ENCODE assay signal across 9 cellular contexts in genomic region chr1:218377143-218377660, GRCh38. TPM values are rescaled to one million over a fixed set of nuclear protein-coding genes. Genes with fewer than 3 reads are reported as not detected.
DNase-seq lines count a peak whose midpoint lies in the region; ATAC-seq, FAIRE-seq and TF ChIP-seq lines count a peak whose summit lies in the region.
"Had no signal": no experiment of that assay in that cellular context is flagged by ENCODE, and none has a peak within 500 bp of the region (broad histone marks: within the 10 kb centered on the region; RNA-seq: fewer than 3 reads in every experiment).

No MANE protein-coding gene starts in this region.

- H3K9me3 ChIP-seq in mesodermal cell (ENCODE audit: control insufficient read depth, low read length) (no peaks in the 10 kb centered on the region), WERI-Rb-1 (ENCODE audit: severe bottlenecking) (no peaks in the 10 kb centered on the region)

- DNase-seq in NOMO-1 treated with DMSO at 0.1 percent for 48 hours (lab: John Stamatoyannopoulos, UW; ENCODE audit: unreplicated experiment) (peak; percentile 89), NCI-H1048 (lab: John Stamatoyannopoulos, UW) (no peak), WERI-Rb-1 (no peak), GM12892 (ENCODE audit: insufficient read length) (no peak)
- DNase-seq in activated T-helper 1 cell treated with anti-CD3 and anti-CD28 coated beads, Interleukin-12 subunit alpha, Interleukin-12 subunit beta, Interleukin-2, Interleukin-4 antibody, amounts not matched to agents 30 ng/mL and 10 ng/mL and 1 ng/mL, durations not matched to agents 14 hours and 24 hours and 36 hours (ENCODE audit: low spot score), result peak; percentile 16

- TF ChIP-seq CTCF in WERI-Rb-1 (IDR thresholded peaks at IDR 0.05; ENCODE audit: low read depth, low read length), result no peak

- TF ChIP-seq POLR2A in GM12892 (IDR thresholded peaks at IDR 0.05; ENCODE audit: low read depth, low read length), result no peak

- intact Hi-C loops in activated T-helper 1 cell treated with anti-CD3 and anti-CD28 coated beads, Interleukin-12 subunit alpha, Interleukin-12 subunit beta, Interleukin-2, Interleukin-4 antibody, amounts not matched to agents 30 ng/mL and 10 ng/mL and 1 ng/mL, durations not matched to agents 14 hours and 24 hours and 36 hours (cut with micrococcal nuclease), result loop anchor here (1.0 to 2.0 kb wide), 4 partner anchors 26 to 798 kb away; partner anchors contain the start of genes RRP15 and TGFB2

- H3K4me3 Mint-ChIP-seq in activated T-helper 1 cell treated with anti-CD3 and anti-CD28 coated beads, Interleukin-12 subunit alpha, Interleukin-12 subunit beta, Interleukin-2, Interleukin-4 antibody, amounts not matched to agents 30 ng/mL and 10 ng/mL and 1 ng/mL, durations not matched to agents 14 hours and 24 hours and 36 hours, result no peak overlapping the region

- peaks cover 27% of the 10 kb centered on the region for H3K27me3 Mint-ChIP-seq in activated T-helper 1 cell treated with anti-CD3 and anti-CD28 coated beads, Interleukin-12 subunit alpha, Interleukin-12 subunit beta, Interleukin-2, Interleukin-4 antibody, amounts not matched to agents 30 ng/mL and 10 ng/mL and 1 ng/mL, durations not matched to agents 14 hours and 24 hours and 36 hours (ENCODE audit: insufficient read depth)

- peak overlapping the region; percentile 63 for H3K27ac ChIP-seq in mesodermal cell (ENCODE audit: low read depth, low read length, severe bottlenecking)
- H3K27ac ChIP-seq in WERI-Rb-1, result no peak overlapping the region

- 90% methylated on average over 2 of the region's 4 CpGs; no CpG with 5 or more reads in 1 of the 2 experiments for WGBS in mesodermal cell (ENCODE audit: insufficient coverage in 2 of 2), 2 experiments

- H3K36me3 Mint-ChIP-seq in activated T-helper 1 cell treated with anti-CD3 and anti-CD28 coated beads, Interleukin-12 subunit alpha, Interleukin-12 subunit beta, Interleukin-2, Interleukin-4 antibody, amounts not matched to agents 30 ng/mL and 10 ng/mL and 1 ng/mL, durations not matched to agents 14 hours and 24 hours and 36 hours (ENCODE audit: low read depth), result no peaks in the 10 kb centered on the region

- no peak overlapping the region for H3K4me3 ChIP-seq in mesodermal cell (ENCODE audit: extremely low read depth, insufficient read depth, low read length, poor library complexity, severe bottlenecking)
- H3K4me3 ChIP-seq in WERI-Rb-1 (ENCODE audit: low read depth, low read length), result no peak overlapping the region

- FAIRE-seq in GM12892 (lab: Jason Lieb, UNC), result no peak

- ATAC-seq in GM18498 (IDR thresholded peaks at IDR 0.05; ENCODE audit: unreplicated experiment) (peak; percentile 90), HG02642 (IDR thresholded peaks at IDR 0.05; ENCODE audit: poor library complexity, unreplicated experiment) (peak; percentile 73)

- peaks cover 12% of the 10 kb centered on the region for H3K4me1 Mint-ChIP-seq in activated T-helper 1 cell treated with anti-CD3 and anti-CD28 coated beads, Interleukin-12 subunit alpha, Interleukin-12 subunit beta, Interleukin-2, Interleukin-4 antibody, amounts not matched to agents 30 ng/mL and 10 ng/mL and 1 ng/mL, durations not matched to agents 14 hours and 24 hours and 36 hours (ENCODE audit: low read depth)

- peak overlapping the region; percentile 65 for H3K27ac Mint-ChIP-seq in activated T-helper 1 cell treated with anti-CD3 and anti-CD28 coated beads, Interleukin-12 subunit alpha, Interleukin-12 subunit beta, Interleukin-2, Interleukin-4 antibody, amounts not matched to agents 30 ng/mL and 10 ng/mL and 1 ng/mL, durations not matched to agents 14 hours and 24 hours and 36 hours

- no peaks in the 10 kb centered on the region for H3K27me3 ChIP-seq in WERI-Rb-1 (ENCODE audit: insufficient read depth, low read depth, severe bottlenecking)

- H3K4me1 ChIP-seq in mesodermal cell (ENCODE audit: control insufficient read depth, insufficient read depth, low read length, poor library complexity, severe bottlenecking), result peaks cover 34% of the 10 kb centered on the region

- no peaks in the 10 kb centered on the region for H3K9me3 Mint-ChIP-seq in activated T-helper 1 cell treated with anti-CD3 and anti-CD28 coated beads, Interleukin-12 subunit alpha, Interleukin-12 subunit beta, Interleukin-2, Interleukin-4 antibody, amounts not matched to agents 30 ng/mL and 10 ng/mL and 1 ng/mL, durations not matched to agents 14 hours and 24 hours and 36 hours

- peaks cover 17% of the 10 kb centered on the region for H3K36me3 ChIP-seq in mesodermal cell (ENCODE audit: control insufficient read depth, insufficient read depth, low read length)
- H3K36me3 ChIP-seq in WERI-Rb-1, result no peaks in the 10 kb centered on the region

RNA-seq across cellular contexts. Expression of gene TGFB2, which starts 32.1 kb away (rescaled TPM):
- total RNA-seq in activated T-helper 1 cell treated with anti-CD3 and anti-CD28 coated beads, Interleukin-12 subunit alpha, Interleukin-12 subunit beta, Interleukin-2, Interleukin-4 antibody, amounts not matched to agents 30 ng/mL and 10 ng/mL and 1 ng/mL, durations not matched to agents 14 hours and 24 hours and 36 hours, result 0.07 TPM in 1 of 2 replicates, not detected in the other
- polyA plus RNA-seq in mesodermal cell (2013, experiment 1 of 2), result 74.9 TPM
- polyA plus RNA-seq in mesodermal cell (2013, experiment 2 of 2), result 66.7 TPM
- polyA plus RNA-seq in GM12892 (2012; ENCODE audit: missing spikeins), result not detected
- total RNA-seq: T-helper 2 cell treated with Interferon-gamma antibody and Interleukin-4, amounts not matched to agents 100 ng/mL and 5 ng/mL, for 36 hours had no signal

Comparison
In these comparisons a context has a peak if more than half of its experiments do, and no peak if none do; other contexts are left out.
1. DNase-seq: peak in NOMO-1 treated with DMSO at 0.1 percent for 48 hours (single experiment) and activated T-helper 1 cell treated with anti-CD3 and anti-CD28 coated beads, Interleukin-12 subunit alpha, Interleukin-12 subunit beta, Interleukin-2, Interleukin-4 antibody, amounts not matched to agents 30 ng/mL and 10 ng/mL and 1 ng/mL, durations not matched to agents 14 hours and 24 hours and 36 hours (single experiment); none in NCI-H1048 (single experiment), WERI-Rb-1 (single experiment) and GM12892 (single experiment).